ENCODE assay signal across 12 cellular contexts in the genomic region with DNA sequence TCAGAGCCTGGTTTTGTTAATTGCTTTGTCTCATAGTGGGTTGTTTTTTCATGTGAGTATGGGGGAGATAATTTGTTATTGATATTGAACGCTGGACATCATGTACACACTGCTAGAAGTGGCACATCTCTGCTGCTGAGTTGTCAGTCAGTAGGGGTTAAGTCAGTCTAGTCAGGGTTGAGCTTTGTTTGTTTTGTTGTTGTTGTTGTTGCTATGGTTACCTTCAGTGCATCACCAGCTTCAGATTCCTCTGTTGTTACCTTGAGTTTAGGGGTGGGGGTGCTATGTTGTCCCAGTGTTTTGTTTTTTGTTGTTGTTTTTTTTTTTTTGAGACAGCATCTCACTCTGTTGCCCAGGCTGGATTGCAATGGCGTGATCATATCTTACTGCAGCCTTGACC. TPM values are rescaled to one million over a fixed set of nuclear protein-coding genes. Genes with fewer than 3 reads are reported as not detected.
A peak's percentile ranks its signal among the peaks of the same experiment; 100 is the strongest.
DNase-seq lines count a peak whose midpoint lies in the region; TF ChIP-seq lines count a peak whose summit lies in the region.
"Had no signal": no experiment of that assay in that cellular context is flagged by ENCODE, and none has a peak within 500 bp of the region (broad histone marks: within the 10 kb centered on the region; RNA-seq: fewer than 3 reads in every experiment).

No MANE protein-coding gene starts in this region.

- peaks cover 11% of the 10 kb centered on the region for H3K36me3 Mint-ChIP-seq in activated naive CD4-positive, alpha-beta T cell treated with anti-CD3 and anti-CD28 coated beads for 36 hours (ENCODE audit: low read depth)
- H3K36me3 Mint-ChIP-seq in nephron progenitor cell (ENCODE audit: low read depth): peaks cover 10% of the 10 kb centered on the region

- POLR2A ChIA-PET in RWPE1 (lab: Yijun Ruan, JAX; ENCODE audit: low non-redundant PET): interaction anchor here (0.6 kb wide), 1 partner anchor 342 kb away, joined by 3 read pairs; no protein-coding TSS in a partner anchor

- peaks cover 3% of the 10 kb centered on the region for H3K4me1 ChIP-seq in effector memory CD4-positive, alpha-beta T cell (ENCODE audit: control insufficient read depth, insufficient read depth, low read length, poor library complexity, severe bottlenecking)

- intact Hi-C loops in activated naive CD4-positive, alpha-beta T cell treated with anti-CD3 and anti-CD28 coated beads for 36 hours (cut with micrococcal nuclease): loop anchor here (10.0 kb wide), 1 partner anchor 716 kb away; no protein-coding TSS in a partner anchor

- H3K4me3 ChIP-seq in effector memory CD4-positive, alpha-beta T cell (ENCODE audit: insufficient read depth, low read depth, low read length, poor library complexity, severe bottlenecking): no peak overlapping the region
- H3K4me3 ChIP-seq: PC-9 had no signal

- no peak overlapping the region for H3K27ac ChIP-seq in RWPE1
- peak overlapping the region; percentile 62 for H3K27ac ChIP-seq in effector memory CD4-positive, alpha-beta T cell (ENCODE audit: insufficient read depth, low read length, poor library complexity, severe bottlenecking)
- H3K27ac ChIP-seq: PC-9 had no signal

- no peaks in the 10 kb centered on the region for H3K27me3 Mint-ChIP-seq in activated naive CD4-positive, alpha-beta T cell treated with anti-CD3 and anti-CD28 coated beads for 36 hours (ENCODE audit: low read depth)
- no peaks in the 10 kb centered on the region for H3K27me3 Mint-ChIP-seq in nephron progenitor cell (ENCODE audit: low read depth, poor library complexity)

- H3K4me3 Mint-ChIP-seq in activated naive CD4-positive, alpha-beta T cell treated with anti-CD3 and anti-CD28 coated beads for 36 hours: no peak overlapping the region
- no peak overlapping the region for H3K4me3 Mint-ChIP-seq in nephron progenitor cell
- H3K4me3 Mint-ChIP-seq: neural crest cell had no signal

- no peak for DNase-seq in activated naive CD4-positive, alpha-beta T cell treated with anti-CD3 and anti-CD28 coated beads for 36 hours
- no peak for DNase-seq in activated naive CD4-positive, alpha-beta T cell treated with anti-CD3 and anti-CD28 coated beads, Interleukin-2, amount 50 U/mL, for 16 hours
- peak; percentile 1 for DNase-seq in RWPE1 (ENCODE audit: low spot score)
- no peak for DNase-seq in effector memory CD4-positive, alpha-beta T cell
- DNase-seq in nephron progenitor cell: no peak
- no peak for DNase-seq in OCI-M2 (lab: John Stamatoyannopoulos, UW; ENCODE audit: unreplicated experiment)
- DNase-seq in SKM-1 treated with dmso at 0.1 percent for 144 hours (lab: John Stamatoyannopoulos, UW; ENCODE audit: unreplicated experiment): no peak
- DNase-seq in EL: no peak
- DNase-seq: activated effector memory CD4-positive, alpha-beta T cell treated with Interleukin-2 at 50 U/mL for 16 hours; NCI-H1417 had no signal

- no peaks in the 10 kb centered on the region for H3K9me3 Mint-ChIP-seq in activated naive CD4-positive, alpha-beta T cell treated with anti-CD3 and anti-CD28 coated beads for 36 hours
- peaks cover 4% of the 10 kb centered on the region for H3K9me3 Mint-ChIP-seq in nephron progenitor cell
- H3K9me3 Mint-ChIP-seq: neural crest cell had no signal

- no peaks in the 10 kb centered on the region for H3K36me3 ChIP-seq in effector memory CD4-positive, alpha-beta T cell (ENCODE audit: control insufficient read depth, insufficient read depth, low read length)

- CTCF ChIA-PET in activated naive CD4-positive, alpha-beta T cell treated with anti-CD3 and anti-CD28 coated beads for 36 hours (lab: Charles Lee): no interaction called here
- CTCF ChIA-PET in RWPE1 (lab: Yijun Ruan, JAX): no interaction called here

- H3K9me3 ChIP-seq in effector memory CD4-positive, alpha-beta T cell (ENCODE audit: control insufficient read depth, low read length): no peaks in the 10 kb centered on the region

- no peaks in the 10 kb centered on the region for H3K27me3 ChIP-seq in effector memory CD4-positive, alpha-beta T cell (replicated peaks; ENCODE audit: control insufficient read depth, insufficient read depth, low read length, poor library complexity, severe bottlenecking)

- H3K27ac Mint-ChIP-seq in activated naive CD4-positive, alpha-beta T cell treated with anti-CD3 and anti-CD28 coated beads for 36 hours: peak overlapping the region; percentile 24
- H3K27ac Mint-ChIP-seq in nephron progenitor cell: peak overlapping the region; percentile 98

- H3K4me1 Mint-ChIP-seq in activated naive CD4-positive, alpha-beta T cell treated with anti-CD3 and anti-CD28 coated beads for 36 hours (ENCODE audit: low read depth): peaks cover 43% of the 10 kb centered on the region
- H3K4me1 Mint-ChIP-seq in nephron progenitor cell: peaks cover 16% of the 10 kb centered on the region

- TF ChIP-seq CTCF in RWPE1 (conservative IDR thresholded peaks at IDR 0.05; ENCODE audit: low read depth): no peak
- no peak for TF ChIP-seq CTCF in nephron progenitor cell (IDR thresholded peaks at IDR 0.05)

RNA-seq across cellular contexts. Expression of a gene that starts 9.9 kb away (rescaled TPM):
- 10 to 100 TPM; 19.0 to 20.7 TPM for total RNA-seq in activated naive CD4-positive, alpha-beta T cell treated with anti-CD3 and anti-CD28 coated beads for 36 hours
